27 cellular contexts compared by ENCODE assay signal in the genomic region with DNA sequence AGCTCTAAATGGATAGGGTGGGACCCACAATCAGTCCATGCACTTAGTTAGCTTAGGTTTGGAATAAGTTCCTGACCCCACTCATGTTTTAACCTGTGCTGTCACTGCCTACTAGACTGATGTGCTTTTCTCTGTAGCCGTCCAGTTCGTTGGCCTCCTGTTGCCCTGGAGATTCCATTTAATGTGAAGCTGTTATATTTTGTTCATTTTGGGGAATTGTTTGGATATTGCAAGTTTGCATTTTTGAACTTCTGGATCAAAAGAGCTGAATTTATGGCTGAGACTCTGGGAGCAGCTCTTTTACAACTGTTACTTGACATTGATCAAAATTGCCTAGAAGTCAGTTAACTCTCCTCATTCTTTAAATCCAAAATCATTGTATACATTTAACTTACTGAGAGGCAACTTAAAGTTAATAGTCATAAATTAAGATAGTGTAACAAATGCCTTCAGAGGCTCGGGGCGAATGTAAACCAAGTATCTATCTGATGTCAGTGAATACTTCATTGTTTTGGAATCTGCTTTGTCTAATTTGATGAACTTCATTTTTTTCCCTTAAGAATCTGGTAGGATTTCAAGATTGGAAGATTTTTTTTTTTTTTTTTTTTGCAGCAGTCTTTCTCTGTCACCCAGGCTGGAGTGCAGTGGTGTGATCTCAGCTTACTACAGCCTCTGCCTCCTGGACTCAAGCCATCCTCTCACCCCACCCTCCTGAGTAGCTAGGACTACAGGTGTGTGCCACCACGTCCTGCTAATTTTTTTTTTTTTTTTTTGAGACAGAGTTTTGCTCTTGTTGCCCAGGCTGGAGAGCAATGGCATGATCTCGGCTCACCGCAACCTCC.
"Had no signal": no experiment of that assay in that cellular context is flagged by ENCODE, and none has a peak within 500 bp of the region (broad histone marks: within the 10 kb centered on the region; RNA-seq: fewer than 3 reads in every experiment).

No MANE protein-coding gene starts in this region.

- ATAC-seq: activated CD4-positive, alpha-beta T cell treated with anti-CD3 and anti-CD28 coated beads for 36 hours; activated T-helper 17 cell treated with anti-CD3 and anti-CD28 coated beads, Interleukin-2, amount 50 U/mL, for 72 hours; esophagus mucosa; left lung; natural killer cell; stimulated activated naive B cell treated with anti-CD40 and anti-IgM and Interleukin-4, amounts not matched to agents 10 μg/mL and 1 μg/mL and 100 μg/mL, for 72 hours had no signal

- H3K4me1 Mint-ChIP-seq: activated B cell treated with CpG ODN at 0.5 μM for 24 hours; activated CD4-positive, alpha-beta T cell treated with anti-CD3 and anti-CD28 coated beads for 36 hours; activated naive CD8-positive, alpha-beta T cell treated with anti-CD3 and anti-CD28 coated beads for 36 hours; activated T-helper 17 cell treated with anti-CD3 and anti-CD28 coated beads, Interleukin-2, amount 50 U/mL, for 72 hours; stimulated activated naive B cell treated with anti-CD40 and anti-IgM and Interleukin-4, amounts not matched to agents 10 μg/mL and 1 μg/mL and 100 μg/mL, for 72 hours had no signal

- H3K4me3 Mint-ChIP-seq: activated B cell treated with CpG ODN at 0.5 μM for 24 hours; activated CD4-positive, alpha-beta T cell treated with anti-CD3 and anti-CD28 coated beads for 36 hours; activated naive CD8-positive, alpha-beta T cell treated with anti-CD3 and anti-CD28 coated beads for 36 hours; activated T-cell treated with anti-CD3 and anti-CD28 coated beads, Interleukin-2, amount 50 U/mL, for 24 hours; activated T-helper 17 cell treated with anti-CD3 and anti-CD28 coated beads, Interleukin-2, amount 50 U/mL, for 72 hours; immature natural killer cell; natural killer cell; stimulated activated naive B cell treated with anti-CD40 and anti-IgM and Interleukin-4, amounts not matched to agents 10 μg/mL and 1 μg/mL and 100 μg/mL, for 72 hours had no signal

- H3K9me3 ChIP-seq: left lung, vagina had no signal

- H3K4me2 ChIP-seq: hepatocyte had no signal

- H3K4me1 ChIP-seq: left lung, vagina had no signal

- H3K4me3 ChIP-seq: cardiac muscle cell, hepatocyte, left lung, lung, vagina had no signal

- H3K27me3 Mint-ChIP-seq: activated B cell treated with CpG ODN at 0.5 μM for 24 hours; activated CD4-positive, alpha-beta T cell treated with anti-CD3 and anti-CD28 coated beads for 36 hours; activated naive CD8-positive, alpha-beta T cell treated with anti-CD3 and anti-CD28 coated beads for 36 hours; activated T-cell treated with anti-CD3 and anti-CD28 coated beads, Interleukin-2, amount 50 U/mL, for 24 hours; activated T-helper 17 cell treated with anti-CD3 and anti-CD28 coated beads, Interleukin-2, amount 50 U/mL, for 72 hours; progenitor cell of endocrine pancreas; stimulated activated naive B cell treated with anti-CD40 and anti-IgM and Interleukin-4, amounts not matched to agents 10 μg/mL and 1 μg/mL and 100 μg/mL, for 72 hours had no signal

- H3K79me2 ChIP-seq: hepatocyte had no signal

- DNase-seq: activated B cell treated with CpG ODN at 0.5 μM for 24 hours; activated CD4-positive, alpha-beta T cell treated with anti-CD3 and anti-CD28 coated beads for 36 hours; activated CD4-positive, alpha-beta T cell treated with anti-CD3 and anti-CD28 coated beads, Interleukin-2, amount 50 U/mL, for 4 hours; activated CD8-positive, alpha-beta memory T cell treated with anti-CD3 and anti-CD28 coated beads for 24 hours; activated CD8-positive, alpha-beta memory T cell treated with anti-CD3 and anti-CD28 coated beads, Interleukin-2, amount 50 U/mL, for 4 hours; activated naive CD8-positive, alpha-beta T cell treated with anti-CD3 and anti-CD28 coated beads for 36 hours; activated T-cell treated with anti-CD3 and anti-CD28 coated beads, Interleukin-2, amount 50 U/mL, for 24 hours; amygdala; cortex of kidney; glutamatergic neuron; immature natural killer cell; left lung; natural killer cell; retina; stimulated activated CD4-positive, alpha-beta T cell treated with anti-CD3 and anti-CD28 coated beads, Interleukin-2, amount 100 ng/mL, for 48 hours; stimulated activated CD8-positive, alpha-beta memory T cell treated with anti-CD3 and anti-CD28 coated beads, Interleukin-4, amount 100 ng/mL, for 48 hours; stimulated activated naive B cell treated with anti-CD40 and anti-IgM and Interleukin-4, amounts not matched to agents 10 μg/mL and 1 μg/mL and 100 μg/mL, for 72 hours; T-helper 9 cell; trophoblast cell had no signal

- H3K27me3 ChIP-seq: cardiac muscle cell, hepatocyte, left lung, vagina had no signal

- H3K27ac ChIP-seq: cardiac muscle cell, hepatocyte, left lung, vagina had no signal

- H3K9me3 Mint-ChIP-seq: activated B cell treated with CpG ODN at 0.5 μM for 24 hours; activated naive CD8-positive, alpha-beta T cell treated with anti-CD3 and anti-CD28 coated beads for 36 hours; activated T-cell treated with anti-CD3 and anti-CD28 coated beads, Interleukin-2, amount 50 U/mL, for 24 hours; activated T-helper 17 cell treated with anti-CD3 and anti-CD28 coated beads, Interleukin-2, amount 50 U/mL, for 72 hours; immature natural killer cell; natural killer cell; stimulated activated naive B cell treated with anti-CD40 and anti-IgM and Interleukin-4, amounts not matched to agents 10 μg/mL and 1 μg/mL and 100 μg/mL, for 72 hours had no signal

- H3K27ac Mint-ChIP-seq: activated B cell treated with CpG ODN at 0.5 μM for 24 hours; activated CD4-positive, alpha-beta T cell treated with anti-CD3 and anti-CD28 coated beads for 36 hours; activated naive CD8-positive, alpha-beta T cell treated with anti-CD3 and anti-CD28 coated beads for 36 hours; activated T-cell treated with anti-CD3 and anti-CD28 coated beads, Interleukin-2, amount 50 U/mL, for 24 hours; activated T-helper 17 cell treated with anti-CD3 and anti-CD28 coated beads, Interleukin-2, amount 50 U/mL, for 72 hours; stimulated activated naive B cell treated with anti-CD40 and anti-IgM and Interleukin-4, amounts not matched to agents 10 μg/mL and 1 μg/mL and 100 μg/mL, for 72 hours had no signal

- FAIRE-seq: frontal cortex had no signal

- H2AFZ ChIP-seq: hepatocyte had no signal
